ENCODE assay signal across 10 cellular contexts in genomic region chr10:115948415-115948814, GRCh38.
A peak's percentile ranks its signal among the peaks of the same experiment; 100 is the strongest.
DNase-seq lines count a peak whose midpoint lies in the region; ATAC-seq, FAIRE-seq and TF ChIP-seq lines count a peak whose summit lies in the region.
"Had no signal": no experiment of that assay in that cellular context is flagged by ENCODE, and none has a peak within 500 bp of the region (broad histone marks: within the 10 kb centered on the region; RNA-seq: fewer than 3 reads in every experiment).

No MANE protein-coding gene starts in this region.

- FAIRE-seq in H54 (lab: Jason Lieb, UNC): no peak

- H2AFZ ChIP-seq in mesenchymal stem cell (ENCODE audit: low read depth, low read length): no peak overlapping the region

- H3K4me3 ChIP-seq in AG10803 (ENCODE audit: low read length): no peak overlapping the region
- H3K4me3 ChIP-seq in LNCaP clone FGC (ENCODE audit: low read depth, low read length): no peak overlapping the region
- H3K4me3 ChIP-seq in choroid plexus epithelial cell (ENCODE audit: low read depth, low read length): no peak overlapping the region
- no peak overlapping the region for H3K4me3 ChIP-seq in mesenchymal stem cell (ENCODE audit: insufficient read depth in 1 of 2, low read depth in 1 of 2, low read length in 2 of 2)
- H3K4me3 ChIP-seq: psoas muscle had no signal

- H4K91ac ChIP-seq in mesenchymal stem cell (ENCODE audit: low read length): no peak overlapping the region

- H3K36me3 ChIP-seq in mesenchymal stem cell (ENCODE audit: control insufficient read depth in 1 of 2, insufficient read depth in 2 of 2, low read depth in 1 of 2, low read length in 2 of 2): peaks cover 0 to 4% of the 10 kb centered on the region in 2 experiments

- DNase-seq in AG10803 (ENCODE audit: low read depth): peak; percentile 72
- no peak for DNase-seq in LNCaP clone FGC (ENCODE audit: low read depth)
- DNase-seq in choroid plexus epithelial cell (ENCODE audit: low read depth): no peak
- DNase-seq in mesenchymal stem cell: peak; percentile 25
- no peak for DNase-seq in dedifferentiated amniotic fluid mesenchymal stem cell (ENCODE audit: extremely low spot score)
- no peak for DNase-seq in activated CD8-positive, alpha-beta T cell treated with anti-CD3 and anti-CD28 coated beads, Interleukin-2, amount 10 ng/mL, durations not matched to agents 7 days and 5 days
- DNase-seq in H54 (ENCODE audit: insufficient read length, low spot score): no peak
- DNase-seq: activated naive CD4-positive, alpha-beta T cell treated with Interleukin-2 at 50 U/mL for 16 hours; psoas muscle had no signal

- H2BK12ac ChIP-seq in mesenchymal stem cell (ENCODE audit: low read length in 2 of 2): no peak overlapping the region

- 96% methylated on average over 2 of the region's 3 CpGs for WGBS in mesenchymal stem cell

- no peak overlapping the region for H2BK5ac ChIP-seq in mesenchymal stem cell (ENCODE audit: low read depth, low read length, poor library complexity, severe bottlenecking)

- H3K27ac ChIP-seq in mesenchymal stem cell (ENCODE audit: low read length, poor library complexity, severe bottlenecking): peak overlapping the region; percentile 53
- H3K27ac ChIP-seq: psoas muscle had no signal

- H3K9me3 ChIP-seq in mesenchymal stem cell (ENCODE audit: control insufficient read depth, low read length): no peaks in the 10 kb centered on the region
- H3K9me3 ChIP-seq: psoas muscle had no signal

- H2BK15ac ChIP-seq in mesenchymal stem cell (ENCODE audit: low read depth, poor library complexity, severe bottlenecking): no peak overlapping the region

- no peak overlapping the region for H3K14ac ChIP-seq in mesenchymal stem cell (ENCODE audit: low read length in 2 of 2)

- H3K36me3 Mint-ChIP-seq in activated CD8-positive, alpha-beta T cell treated with anti-CD3 and anti-CD28 coated beads, Interleukin-2, amount 10 ng/mL, durations not matched to agents 7 days and 5 days (ENCODE audit: low read depth): no peaks in the 10 kb centered on the region

- H3K27me3 ChIP-seq in mesenchymal stem cell (ENCODE audit: control insufficient read depth in 1 of 2, insufficient read depth in 1 of 2, low read length in 2 of 2): no peaks in the 10 kb centered on the region

- POLR2A ChIA-PET in activated CD8-positive, alpha-beta T cell treated with anti-CD3 and anti-CD28 coated beads, Interleukin-2, amount 10 ng/mL, durations not matched to agents 7 days and 5 days (lab: Charles Lee): no interaction called here

- no peaks in the 10 kb centered on the region for H3K9me3 Mint-ChIP-seq in activated CD8-positive, alpha-beta T cell treated with anti-CD3 and anti-CD28 coated beads, Interleukin-2, amount 10 ng/mL, durations not matched to agents 7 days and 5 days (ENCODE audit: insufficient read depth)

- H2BK120ac ChIP-seq in mesenchymal stem cell (ENCODE audit: low read depth, low read length): no peak overlapping the region

- no peak overlapping the region for H4K8ac ChIP-seq in mesenchymal stem cell (ENCODE audit: low read length)

- H3K4me3 Mint-ChIP-seq in activated CD8-positive, alpha-beta T cell treated with anti-CD3 and anti-CD28 coated beads, Interleukin-2, amount 10 ng/mL, durations not matched to agents 7 days and 5 days: no peak overlapping the region

- no peaks in the 10 kb centered on the region for H3K27me3 Mint-ChIP-seq in activated CD8-positive, alpha-beta T cell treated with anti-CD3 and anti-CD28 coated beads, Interleukin-2, amount 10 ng/mL, durations not matched to agents 7 days and 5 days (ENCODE audit: low read depth)

- no peak overlapping the region for H3K23ac ChIP-seq in mesenchymal stem cell (ENCODE audit: low read length in 2 of 2)

- no peak for ATAC-seq in GM19328 (IDR thresholded peaks at IDR 0.05; ENCODE audit: unreplicated experiment)
- ATAC-seq in activated CD8-positive, alpha-beta T cell treated with anti-CD3 and anti-CD28 coated beads, Interleukin-2, amount 10 ng/mL, durations not matched to agents 7 days and 5 days: no peak

- H3K4me1 Mint-ChIP-seq in activated CD8-positive, alpha-beta T cell treated with anti-CD3 and anti-CD28 coated beads, Interleukin-2, amount 10 ng/mL, durations not matched to agents 7 days and 5 days (ENCODE audit: low read depth): no peaks in the 10 kb centered on the region

- no peak for TF ChIP-seq POLR2A in H54 (IDR thresholded peaks at IDR 0.05; ENCODE audit: low read depth, low read length)

- CTCF ChIA-PET in activated CD8-positive, alpha-beta T cell treated with anti-CD3 and anti-CD28 coated beads, Interleukin-2, amount 10 ng/mL, durations not matched to agents 7 days and 5 days (lab: Charles Lee): no interaction called here

- peaks cover 8% of the 10 kb centered on the region for H3K4me1 ChIP-seq in mesenchymal stem cell (ENCODE audit: control insufficient read depth, insufficient read depth, low read depth, low read length)
- H3K4me1 ChIP-seq: psoas muscle had no signal

- H2AK5ac ChIP-seq in mesenchymal stem cell (ENCODE audit: low read length, severe bottlenecking): no peak overlapping the region

- no peak overlapping the region for H3K9ac ChIP-seq in mesenchymal stem cell (ENCODE audit: low read length)

- no peak overlapping the region for H3K4ac ChIP-seq in mesenchymal stem cell (ENCODE audit: low read depth in 1 of 2, low read length in 2 of 2)

- H3K79me1 ChIP-seq in mesenchymal stem cell (replicated peaks; ENCODE audit: low read length, poor library complexity, severe bottlenecking): peaks cover 2% of the 10 kb centered on the region

- H3K4me2 ChIP-seq in mesenchymal stem cell (ENCODE audit: low read length, poor library complexity, severe bottlenecking): no peak overlapping the region

- peak; percentile 64 for TF ChIP-seq CTCF in AG10803 (conservative IDR thresholded peaks at IDR 0.05; ENCODE audit: low read length)
- peak; percentile 50 for TF ChIP-seq CTCF in LNCaP clone FGC (IDR thresholded peaks at IDR 0.05; ENCODE audit: control insufficient read depth, extremely low read depth, insufficient read depth)
- TF ChIP-seq CTCF in choroid plexus epithelial cell (conservative IDR thresholded peaks at IDR 0.05; ENCODE audit: low read depth, low read length): peak; percentile 54

- no peak overlapping the region for H3K18ac ChIP-seq in mesenchymal stem cell (ENCODE audit: low read depth in 1 of 2, low read length in 2 of 2)

- no peak overlapping the region for H3K27ac Mint-ChIP-seq in activated CD8-positive, alpha-beta T cell treated with anti-CD3 and anti-CD28 coated beads, Interleukin-2, amount 10 ng/mL, durations not matched to agents 7 days and 5 days

Comparison
In these comparisons a context has a peak if more than half of its experiments do, and no peak if none do; other contexts are left out.
1. DNase-seq: peak in AG10803 (single experiment) and mesenchymal stem cell (single experiment); none in LNCaP clone FGC (single experiment), choroid plexus epithelial cell (single experiment), dedifferentiated amniotic fluid mesenchymal stem cell (single experiment), activated CD8-positive, alpha-beta T cell treated with anti-CD3 and anti-CD28 coated beads, Interleukin-2, amount 10 ng/mL, durations not matched to agents 7 days and 5 days (single experiment) and H54 (single experiment).
2. Peak in every context shown above with its lines, with median percentiles within 50 percentile points of each other: CTCF ChIP-seq.